In genomic region chr11:26851696-26852095, GRCh38 we compare ENCODE assay signal across 24 cellular contexts.
"Had no signal": no experiment of that assay in that cellular context is flagged by ENCODE, and none has a peak within 500 bp of the region (broad histone marks: within the 10 kb centered on the region; RNA-seq: fewer than 3 reads in every experiment).

No MANE protein-coding gene starts in this region.

- DNase-seq: activated CD4-positive, alpha-beta T cell treated with anti-CD3 and anti-CD28 coated beads, Interleukin-2, amount 10 ng/mL, durations not matched to agents 24 days and 14 days; activated CD4-positive, CD25-positive, alpha-beta regulatory T cell; activated CD8-positive, alpha-beta memory T cell treated with anti-CD3 and anti-CD28 coated beads, Interleukin-2, amount 50 U/mL, for 48 hours; activated effector memory CD4-positive, alpha-beta T cell treated with Interleukin-2 at 50 U/mL for 16 hours; activated T-cell treated with anti-CD3 and anti-CD28 coated beads, Interleukin-2, amount 50 U/mL, for 48 hours; dermis blood vessel endothelial cell; foreskin melanocyte; hypothalamus; posterior cingulate gyrus; sigmoid colon; spleen; stimulated activated CD8-positive, alpha-beta memory T cell treated with anti-CD3 and anti-CD28 coated beads, Interleukin-4, amount 100 ng/mL, for 48 hours; stimulated activated naive CD4-positive, alpha-beta T cell; T-helper 1 cell; T-helper 9 cell; tibial artery had no signal

- H3K27me3 Mint-ChIP-seq: activated CD4-positive, alpha-beta T cell treated with anti-CD3 and anti-CD28 coated beads, Interleukin-2, amount 10 ng/mL, durations not matched to agents 24 days and 14 days; activated naive CD4-positive, alpha-beta T cell treated with anti-CD3 and anti-CD28 coated beads, Interleukin-2, amount 50 U/mL, for 24 hours; natural killer cell treated with Interleukin-12 subunit alpha and Interleukin-12 subunit beta and Interleukin-15 and Interleukin-18, amount 100 ng/mL, for 72 hours had no signal

- H3K27me3 ChIP-seq: ascending aorta, breast epithelium, neutrophil, sigmoid colon, spleen, tibial artery had no signal

- H3K4me1 ChIP-seq: breast epithelium, spleen had no signal

- H3K36me3 ChIP-seq: ascending aorta, breast epithelium, neutrophil, sigmoid colon, spleen, tibial artery had no signal

- H3K4me3 ChIP-seq: ascending aorta, breast epithelium, lung, sigmoid colon, spleen, tibial artery had no signal

- FAIRE-seq: keratinocyte had no signal

- H3K27ac Mint-ChIP-seq: activated CD4-positive, alpha-beta T cell treated with anti-CD3 and anti-CD28 coated beads, Interleukin-2, amount 10 ng/mL, durations not matched to agents 24 days and 14 days; activated naive CD4-positive, alpha-beta T cell treated with anti-CD3 and anti-CD28 coated beads, Interleukin-2, amount 50 U/mL, for 24 hours; natural killer cell treated with Interleukin-12 subunit alpha and Interleukin-12 subunit beta and Interleukin-15 and Interleukin-18, amount 100 ng/mL, for 72 hours had no signal

- H3K9me3 ChIP-seq: ascending aorta, breast epithelium, neutrophil, sigmoid colon, spleen, tibial artery had no signal

- ATAC-seq: left lobe of liver; natural killer cell treated with Interleukin-12 subunit alpha and Interleukin-12 subunit beta and Interleukin-15 and Interleukin-18, amount 100 ng/mL, for 72 hours had no signal

- H3K4me3 Mint-ChIP-seq: activated CD4-positive, alpha-beta T cell treated with anti-CD3 and anti-CD28 coated beads, Interleukin-2, amount 10 ng/mL, durations not matched to agents 24 days and 14 days; activated naive CD4-positive, alpha-beta T cell treated with anti-CD3 and anti-CD28 coated beads, Interleukin-2, amount 50 U/mL, for 24 hours; natural killer cell treated with Interleukin-12 subunit alpha and Interleukin-12 subunit beta and Interleukin-15 and Interleukin-18, amount 100 ng/mL, for 72 hours had no signal

- H3K27ac ChIP-seq: ascending aorta, breast epithelium, neutrophil, sigmoid colon, spleen had no signal

- H3K4me1 Mint-ChIP-seq: activated CD4-positive, alpha-beta T cell treated with anti-CD3 and anti-CD28 coated beads, Interleukin-2, amount 10 ng/mL, durations not matched to agents 24 days and 14 days; activated naive CD4-positive, alpha-beta T cell treated with anti-CD3 and anti-CD28 coated beads, Interleukin-2, amount 50 U/mL, for 24 hours had no signal

- H3K36me3 Mint-ChIP-seq: activated naive CD4-positive, alpha-beta T cell treated with anti-CD3 and anti-CD28 coated beads, Interleukin-2, amount 50 U/mL, for 24 hours had no signal

- H3K9me3 Mint-ChIP-seq: activated CD4-positive, alpha-beta T cell treated with anti-CD3 and anti-CD28 coated beads, Interleukin-2, amount 10 ng/mL, durations not matched to agents 24 days and 14 days had no signal
